In the genomic region with DNA sequence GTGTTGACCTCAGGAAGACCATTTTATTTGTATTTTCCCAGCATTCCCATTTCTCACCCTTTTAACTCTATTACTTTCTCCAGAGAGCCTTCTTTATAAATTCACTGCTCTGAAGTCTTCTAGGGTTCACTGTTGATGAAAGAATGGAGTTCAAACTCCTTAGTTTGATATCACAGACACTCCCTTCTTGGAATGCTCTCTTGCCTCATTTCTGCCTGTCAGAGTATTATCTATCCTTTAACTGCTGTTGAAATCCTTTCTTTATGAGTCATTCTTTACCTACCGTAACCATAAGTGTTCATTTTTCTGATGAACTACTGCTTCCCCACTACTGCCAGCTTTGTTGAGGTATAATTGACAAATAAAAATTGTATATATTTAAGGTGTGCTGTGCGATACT, we compare ENCODE assay signal across 1 cellular context.
TF ChIP-seq lines count a peak whose summit lies in the region.

No MANE protein-coding gene starts in this region.

TF ChIP-seq in endothelial cell of umbilical vein, 7 proteins besides CTCF, POLR2A, EP300 and RAD21:
- TF ChIP-seq EZH2 (IDR thresholded peaks at IDR 0.05; ENCODE audit: borderline replicate concordance, low read depth, low read length, severe bottlenecking) (no peak), FOS (IDR thresholded peaks at IDR 0.05; ENCODE audit: borderline replicate concordance, insufficient read depth, low read length) (peak; percentile 15), JUN (IDR thresholded peaks at IDR 0.05; ENCODE audit: borderline replicate concordance, insufficient read depth, insufficient read length, low read depth) (no peak), GATA2 (IDR thresholded peaks at IDR 0.05; ENCODE audit: insufficient read depth, insufficient read length, low read depth, low read length) (no peak)
